34 cellular contexts compared by ENCODE assay signal in the genomic region with DNA sequence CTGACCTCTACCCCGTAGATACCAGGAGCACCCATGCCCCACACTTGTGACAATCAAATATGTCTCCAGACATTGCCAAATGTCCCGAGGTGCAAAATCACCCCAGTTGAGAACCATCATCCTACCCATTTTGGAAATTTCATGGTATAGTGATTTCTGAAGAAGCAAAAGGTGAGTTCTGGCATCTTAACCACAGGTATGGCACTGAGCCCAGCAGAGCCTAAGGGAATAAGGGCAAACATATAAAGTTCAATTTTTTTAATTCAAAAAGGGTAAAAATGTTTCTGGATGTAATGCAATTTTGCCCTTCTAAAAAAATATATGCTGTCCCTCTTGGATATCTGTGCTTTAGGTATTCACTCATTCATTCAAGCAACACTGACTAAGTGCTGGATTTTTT. TPM values are rescaled to one million over a fixed set of nuclear protein-coding genes. Genes with fewer than 3 reads are reported as not detected.
DNase-seq lines count a peak whose midpoint lies in the region; TF ChIP-seq lines count a peak whose summit lies in the region.
"Had no signal": no experiment of that assay in that cellular context is flagged by ENCODE, and none has a peak within 500 bp of the region (broad histone marks: within the 10 kb centered on the region; RNA-seq: fewer than 3 reads in every experiment).

No MANE protein-coding gene starts in this region.

- no peak for TF ChIP-seq CTCF in thyroid gland (IDR thresholded peaks at IDR 0.05)

- DNase-seq in DMS79 (lab: John Stamatoyannopoulos, UW): peak; percentile 25
- DNase-seq in DMS79 treated with DMSO at 0.1 percent for 48 hours (lab: John Stamatoyannopoulos, UW): peak; percentile 27
- peak; percentile 59 to 63 for DNase-seq in thyroid gland
- DNase-seq in activated naive CD4-positive, alpha-beta T cell (lab: John Stamatoyannopoulos, UW): no peak
- DNase-seq in LoVo (ENCODE audit: low spot score): no peak
- no peak for DNase-seq in activated T-helper 1 cell treated with anti-CD3 and anti-CD28 coated beads, Interleukin-12 subunit alpha, Interleukin-12 subunit beta, Interleukin-2, Interleukin-4 antibody, amounts not matched to agents 30 ng/mL and 10 ng/mL and 1 ng/mL, durations not matched to agents 14 hours and 24 hours and 36 hours (ENCODE audit: low spot score)
- DNase-seq: 8988T; ACHN; AML-193; BE2C; C1 segment of cervical spinal cord; Caco-2; Calu3; CD4-positive, alpha-beta memory T cell; CD4-positive, alpha-beta T cell; CD4-positive, CD25-positive, alpha-beta regulatory T cell; CD8-positive, alpha-beta memory T cell; CD8-positive, alpha-beta T cell; COR-L47; DMS 273 treated with DMSO at 0.1 percent for 48 hours; DMS153; DMS53; DND-41; EL had no signal

- H3K27ac ChIP-seq in thyroid gland: no peak overlapping the region
- H3K27ac ChIP-seq: 22Rv1; A549; BLaER1; BLaER1 treated with 17β-estradiol and CSF1 and Interleukin-3, amounts not matched to agents 10 nM and 100 nM; C4-2B had no signal

- peaks cover 6% of the 10 kb centered on the region for H3K36me3 Mint-ChIP-seq in activated T-helper 1 cell treated with anti-CD3 and anti-CD28 coated beads, Interleukin-12 subunit alpha, Interleukin-12 subunit beta, Interleukin-2, Interleukin-4 antibody, amounts not matched to agents 30 ng/mL and 10 ng/mL and 1 ng/mL, durations not matched to agents 14 hours and 24 hours and 36 hours (ENCODE audit: low read depth)
- H3K36me3 Mint-ChIP-seq: CD14-positive monocyte; CD4-positive, CD25-positive, alpha-beta regulatory T cell; CD8-positive, alpha-beta T cell had no signal

- intact Hi-C loops in thyroid gland (cut with DNase I): no loop called here
- intact Hi-C loops in activated T-helper 1 cell treated with anti-CD3 and anti-CD28 coated beads, Interleukin-12 subunit alpha, Interleukin-12 subunit beta, Interleukin-2, Interleukin-4 antibody, amounts not matched to agents 30 ng/mL and 10 ng/mL and 1 ng/mL, durations not matched to agents 14 hours and 24 hours and 36 hours (cut with micrococcal nuclease): no loop called here

- peaks cover 4% of the 10 kb centered on the region for H3K27me3 Mint-ChIP-seq in activated T-helper 1 cell treated with anti-CD3 and anti-CD28 coated beads, Interleukin-12 subunit alpha, Interleukin-12 subunit beta, Interleukin-2, Interleukin-4 antibody, amounts not matched to agents 30 ng/mL and 10 ng/mL and 1 ng/mL, durations not matched to agents 14 hours and 24 hours and 36 hours (ENCODE audit: insufficient read depth)
- H3K27me3 Mint-ChIP-seq: CD4-positive, CD25-positive, alpha-beta regulatory T cell had no signal

- H3K27me3 ChIP-seq in thyroid gland: no peaks in the 10 kb centered on the region
- H3K27me3 ChIP-seq: BE2C; BLaER1; BLaER1 treated with 17β-estradiol and CSF1 and Interleukin-3, amounts not matched to agents 10 nM and 100 nM had no signal

- no peak overlapping the region for H3K27ac Mint-ChIP-seq in activated T-helper 1 cell treated with anti-CD3 and anti-CD28 coated beads, Interleukin-12 subunit alpha, Interleukin-12 subunit beta, Interleukin-2, Interleukin-4 antibody, amounts not matched to agents 30 ng/mL and 10 ng/mL and 1 ng/mL, durations not matched to agents 14 hours and 24 hours and 36 hours
- H3K27ac Mint-ChIP-seq: B cell; CD14-positive monocyte; CD4-positive, alpha-beta memory T cell; CD4-positive, alpha-beta T cell; CD8-positive, alpha-beta memory T cell; CD8-positive, alpha-beta T cell had no signal

- peaks cover 9% of the 10 kb centered on the region for H3K4me1 Mint-ChIP-seq in activated T-helper 1 cell treated with anti-CD3 and anti-CD28 coated beads, Interleukin-12 subunit alpha, Interleukin-12 subunit beta, Interleukin-2, Interleukin-4 antibody, amounts not matched to agents 30 ng/mL and 10 ng/mL and 1 ng/mL, durations not matched to agents 14 hours and 24 hours and 36 hours (ENCODE audit: low read depth)
- H3K4me1 Mint-ChIP-seq: B cell; CD4-positive, CD25-positive, alpha-beta regulatory T cell; CD8-positive, alpha-beta memory T cell had no signal

- no peak overlapping the region for H3K4me3 ChIP-seq in thyroid gland (replicated peaks in 1 of 3)
- H3K4me3 ChIP-seq: A549; BLaER1; BLaER1 treated with 17β-estradiol and CSF1 and Interleukin-3, amounts not matched to agents 10 nM and 100 nM had no signal

- WGBS in thyroid gland, 2 donors: 18 to 24% methylated on average over 2 of the region's 2 CpGs

- no peak overlapping the region for H3K4me3 Mint-ChIP-seq in activated T-helper 1 cell treated with anti-CD3 and anti-CD28 coated beads, Interleukin-12 subunit alpha, Interleukin-12 subunit beta, Interleukin-2, Interleukin-4 antibody, amounts not matched to agents 30 ng/mL and 10 ng/mL and 1 ng/mL, durations not matched to agents 14 hours and 24 hours and 36 hours
- H3K4me3 Mint-ChIP-seq: B cell; CD14-positive monocyte; CD4-positive, alpha-beta memory T cell; CD4-positive, alpha-beta T cell; CD4-positive, CD25-positive, alpha-beta regulatory T cell; CD8-positive, alpha-beta memory T cell; CD8-positive, alpha-beta T cell had no signal

- no peaks in the 10 kb centered on the region for H3K36me3 ChIP-seq in thyroid gland
- H3K36me3 ChIP-seq: BE2C; BLaER1; BLaER1 treated with 17β-estradiol and CSF1 and Interleukin-3, amounts not matched to agents 10 nM and 100 nM had no signal

- TF ChIP-seq POLR2A in thyroid gland (IDR thresholded peaks at IDR 0.05): no peak

- H3K9me3 Mint-ChIP-seq in activated T-helper 1 cell treated with anti-CD3 and anti-CD28 coated beads, Interleukin-12 subunit alpha, Interleukin-12 subunit beta, Interleukin-2, Interleukin-4 antibody, amounts not matched to agents 30 ng/mL and 10 ng/mL and 1 ng/mL, durations not matched to agents 14 hours and 24 hours and 36 hours: peaks cover 20% of the 10 kb centered on the region

- H3K4me1 ChIP-seq in thyroid gland: peaks cover 4 to 9% of the 10 kb centered on the region in 2 donors
- H3K4me1 ChIP-seq: A549, BE2C, Caco-2 had no signal

- H3K9me3 ChIP-seq in thyroid gland: no peaks in the 10 kb centered on the region
- H3K9me3 ChIP-seq: A549, BE2C, Caco-2 had no signal

RNA-seq across cellular contexts. Expression of gene CPXM2, which starts 30.5 kb away (rescaled TPM):
- total RNA-seq in thyroid gland: 10 to 100 TPM in 1 of 4 donors, 1 to 10 TPM in 3; 6.3 to 11.6 (median 8.5) TPM
- total RNA-seq in activated T-helper 1 cell treated with anti-CD3 and anti-CD28 coated beads, Interleukin-12 subunit alpha, Interleukin-12 subunit beta, Interleukin-2, Interleukin-4 antibody, amounts not matched to agents 30 ng/mL and 10 ng/mL and 1 ng/mL, durations not matched to agents 14 hours and 24 hours and 36 hours: not detected in 2 replicates
- total RNA-seq: A172; A673; B cell; Caco-2; Calu3; CD4-positive, alpha-beta memory T cell; CD4-positive, alpha-beta T cell; CD4-positive, CD25-positive, alpha-beta regulatory T cell; CD8-positive, alpha-beta memory T cell; CD8-positive, alpha-beta T cell; G401 had no signal

Comparison
In these comparisons a context has a peak if more than half of its experiments do, and no peak if none do; other contexts are left out.
1. DNase-seq: peak in DMS79 (single experiment), DMS79 treated with DMSO at 0.1 percent for 48 hours (single experiment) and thyroid gland (2 of 2); none in activated naive CD4-positive, alpha-beta T cell (0 of 4), LoVo (single experiment) and activated T-helper 1 cell treated with anti-CD3 and anti-CD28 coated beads, Interleukin-12 subunit alpha, Interleukin-12 subunit beta, Interleukin-2, Interleukin-4 antibody, amounts not matched to agents 30 ng/mL and 10 ng/mL and 1 ng/mL, durations not matched to agents 14 hours and 24 hours and 36 hours (single experiment).